Comparison of ENCODE assay signal across 16 cellular contexts in genomic region chr1:183544598-183545297, GRCh38. TPM values are rescaled to one million over a fixed set of nuclear protein-coding genes. Genes with fewer than 3 reads are reported as not detected.
DNase-seq lines count a peak whose midpoint lies in the region; ATAC-seq, FAIRE-seq and TF ChIP-seq lines count a peak whose summit lies in the region.
"Had no signal": no experiment of that assay in that cellular context is flagged by ENCODE, and none has a peak within 500 bp of the region (broad histone marks: within the 10 kb centered on the region; RNA-seq: fewer than 3 reads in every experiment).

No MANE protein-coding gene starts in this region.

- peaks cover 11% of the 10 kb centered on the region for H3K4me1 Mint-ChIP-seq in central memory CD8-positive, alpha-beta T cell
- H3K4me1 Mint-ChIP-seq in nephron: peaks cover 23% of the 10 kb centered on the region

- no peak overlapping the region for H3K4me3 ChIP-seq in Karpas-422 (ENCODE audit: low read length)
- H3K4me3 ChIP-seq: SK-N-MC, tibial nerve had no signal

- H3K36me3 Mint-ChIP-seq in central memory CD8-positive, alpha-beta T cell (ENCODE audit: insufficient read depth): peaks cover 72% of the 10 kb centered on the region
- H3K36me3 Mint-ChIP-seq in nephron (ENCODE audit: low read depth): peaks cover 70% of the 10 kb centered on the region

- FAIRE-seq in HTR-8/SVneo (lab: Jason Lieb, UNC): no peak
- FAIRE-seq: keratinocyte, small intestine had no signal

- H3K27ac Mint-ChIP-seq in central memory CD8-positive, alpha-beta T cell (ENCODE audit: low read depth): peak overlapping the region; percentile 29
- H3K27ac Mint-ChIP-seq in nephron: peak overlapping the region; percentile 89 to 96 (median 93)

- H3K9ac ChIP-seq in Karpas-422 (ENCODE audit: low read length): no peak overlapping the region

- DNase-seq in DMS53 (lab: John Stamatoyannopoulos, UW) (peak; percentile 54), Karpas-422 (no peak), HTR-8/SVneo (ENCODE audit: insufficient read length, low spot score) (no peak)
- DNase-seq in central memory CD8-positive, alpha-beta T cell (ENCODE audit: low spot score in 2 of 2): no peak
- no peak for DNase-seq in stimulated activated CD4-positive, alpha-beta T cell treated with anti-CD3 and anti-CD28 coated beads, Interleukin-4, amount 100 ng/mL, for 4 hours
- DNase-seq: activated T-cell treated with anti-CD3 and anti-CD28 coated beads, Interleukin-2, amount 50 U/mL, for 1 hour; anterior cingulate cortex; foreskin melanocyte; NCI-H1417 treated with DMSO at 0.1 percent for 48 hours; small intestine had no signal

- H3K27ac ChIP-seq in Karpas-422 (ENCODE audit: low read length): peak overlapping the region; percentile 84
- H3K27ac ChIP-seq: SK-N-MC had no signal

- no peaks in the 10 kb centered on the region for H3K9me3 Mint-ChIP-seq in central memory CD8-positive, alpha-beta T cell
- H3K9me3 Mint-ChIP-seq in nephron: no peaks in the 10 kb centered on the region

- peaks cover 79% of the 10 kb centered on the region for H3K79me2 ChIP-seq in Karpas-422 (ENCODE audit: low read length)

- H3K4me2 ChIP-seq in Karpas-422 (ENCODE audit: low read depth, low read length, poor library complexity, severe bottlenecking): peak overlapping the region; percentile 61

- no peaks in the 10 kb centered on the region for H3K27me3 Mint-ChIP-seq in central memory CD8-positive, alpha-beta T cell
- no peaks in the 10 kb centered on the region for H3K27me3 Mint-ChIP-seq in nephron (ENCODE audit: low read depth)

- no peak overlapping the region for H3K4me3 Mint-ChIP-seq in central memory CD8-positive, alpha-beta T cell
- H3K4me3 Mint-ChIP-seq in nephron: peak overlapping the region in 2 of 3 experiments; percentile 42 to 57

- H3K27me3 ChIP-seq in Karpas-422 (ENCODE audit: low read length): no peaks in the 10 kb centered on the region
- H3K27me3 ChIP-seq: tibial nerve had no signal

- H3K4me1 ChIP-seq in Karpas-422 (ENCODE audit: low read length): peaks cover 83% of the 10 kb centered on the region

- H4K20me1 ChIP-seq in Karpas-422 (ENCODE audit: insufficient read depth, low read depth, low read length): peaks cover 18% of the 10 kb centered on the region

- TF ChIP-seq CTCF in nephron (IDR thresholded peaks at IDR 0.05; ENCODE audit: unreplicated experiment in 3 of 3): no peak

- peaks cover 81% of the 10 kb centered on the region for H3K36me3 ChIP-seq in Karpas-422 (ENCODE audit: insufficient read depth, low read length)

- no peaks in the 10 kb centered on the region for H3K9me3 ChIP-seq in Karpas-422 (ENCODE audit: low read length)
- H3K9me3 ChIP-seq: tibial nerve had no signal

- no peaks in the 10 kb centered on the region for H3K9me2 ChIP-seq in Karpas-422 (replicated peaks; ENCODE audit: insufficient read depth, low read length)

- no peak for ATAC-seq in central memory CD8-positive, alpha-beta T cell (replicated peaks; ENCODE audit: extremely low read depth, poor library complexity, severe bottlenecking)
- ATAC-seq in GM21737 (IDR thresholded peaks at IDR 0.05; ENCODE audit: unreplicated experiment) (no peak), GM21360 (IDR thresholded peaks at IDR 0.05; ENCODE audit: unreplicated experiment) (no peak)

- no peak overlapping the region for H2AFZ ChIP-seq in Karpas-422 (ENCODE audit: low read length)

RNA-seq across cellular contexts. Expression of gene NCF2, which starts 45.5 kb away (rescaled TPM):
- 7.0 and 13.5 TPM in 2 replicates for total RNA-seq in Karpas-422 (2014; rRNA removed; shearing (Covaris generic); ENCODE audit: low replicate concordance)
